In the genomic region with DNA sequence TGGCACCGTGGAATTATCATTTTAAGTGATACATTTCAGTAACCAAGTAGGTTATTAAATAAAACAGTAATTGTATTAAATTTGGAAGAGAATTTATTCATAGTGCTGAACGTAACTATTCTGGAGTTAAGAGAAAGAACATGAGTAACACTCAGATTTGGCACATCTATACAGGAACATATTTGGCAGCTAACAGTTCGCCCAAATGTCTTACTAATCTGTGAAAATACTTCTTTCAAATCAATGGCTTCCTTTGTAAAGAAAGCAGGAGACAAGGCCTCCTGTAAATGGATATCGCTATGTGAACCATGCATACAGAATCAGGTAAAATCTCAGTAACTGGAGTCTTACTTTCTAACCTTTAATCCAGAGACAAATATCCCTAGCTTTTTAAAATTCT, we compare ENCODE assay signal across 15 cellular contexts.
"Had no signal": no experiment of that assay in that cellular context is flagged by ENCODE, and none has a peak within 500 bp of the region (broad histone marks: within the 10 kb centered on the region; RNA-seq: fewer than 3 reads in every experiment).

No MANE protein-coding gene starts in this region.

- H3K4me3 ChIP-seq: coronary artery, esophagus squamous epithelium, left ventricle myocardium inferior, skin epidermis had no signal

- H3K27ac ChIP-seq: coronary artery, esophagus squamous epithelium, left ventricle myocardium inferior, skin epidermis had no signal

- DNase-seq: activated CD4-positive, alpha-beta T cell treated with anti-CD3 and anti-CD28 coated beads, Interleukin-2, amount 50 U/mL, for 48 hours; activated CD4-positive, CD25-positive, alpha-beta regulatory T cell treated with anti-CD3 and anti-CD28 coated beads, Interleukin-2, amount 50 U/mL, for 72 hours; activated naive CD4-positive, alpha-beta T cell treated with anti-CD3 and anti-CD28 coated beads for 36 hours; activated naive CD8-positive, alpha-beta T cell treated with anti-CD3 and anti-CD28 coated beads, Interleukin-2, amount 50 U/mL, for 24 hours; aorta; effector CD4-positive, alpha-beta T cell; esophagus squamous epithelium; left ventricle myocardium inferior; natural killer cell; SK-N-SH; stimulated activated naive CD8-positive, alpha-beta T cell treated with anti-CD3 and anti-CD28 coated beads, Interleukin-15, Interleukin-2, amounts not matched to agents 100 U/mL and 50 U/mL, for 24 hours; T-helper 1 cell; T1000 had no signal

- H3K9ac ChIP-seq: SK-N-SH had no signal

- H3K9me3 ChIP-seq: esophagus squamous epithelium, left ventricle myocardium inferior, SK-N-SH had no signal

- H3K4me2 ChIP-seq: SK-N-SH had no signal

- H3K27me3 ChIP-seq: esophagus squamous epithelium had no signal
